25 cellular contexts compared by ENCODE assay signal in the genomic region with DNA sequence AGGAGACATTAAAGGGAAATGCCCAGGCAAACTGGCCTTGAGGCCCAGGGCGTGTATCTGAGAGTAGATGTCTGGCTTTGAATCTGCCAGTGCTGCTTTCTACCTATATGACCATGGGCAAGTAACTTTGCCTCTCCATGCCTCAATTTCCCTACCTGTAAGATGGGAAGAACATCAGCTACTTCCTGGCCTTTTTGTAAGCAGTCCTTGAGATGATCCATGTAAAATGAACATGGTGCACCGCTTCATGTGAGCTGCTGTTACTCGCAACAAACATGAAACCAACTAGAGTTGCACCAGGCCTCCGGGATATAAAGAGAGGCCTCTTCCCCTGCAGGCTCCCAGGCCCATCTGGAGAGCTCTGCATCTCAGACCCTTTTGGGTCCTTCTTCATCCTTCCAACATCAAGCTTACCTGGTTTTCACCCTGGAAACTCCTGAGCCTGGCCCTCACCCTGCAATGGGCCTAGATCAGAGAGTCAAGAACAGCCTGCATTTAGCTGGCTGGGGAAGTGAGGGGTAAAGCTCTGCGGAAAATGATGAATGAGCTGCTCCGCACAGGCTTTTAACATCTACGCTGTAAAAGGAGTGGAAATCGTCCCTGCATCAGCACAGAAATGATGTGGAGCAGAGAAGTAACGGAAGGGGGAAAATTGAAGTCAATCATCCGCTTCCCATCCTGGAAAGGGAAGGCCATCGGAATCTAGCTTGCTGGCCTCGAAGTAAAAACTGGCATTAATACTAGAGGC. TPM values are rescaled to one million over a fixed set of nuclear protein-coding genes. Genes with fewer than 3 reads are reported as not detected.
DNase-seq lines count a peak whose midpoint lies in the region; ATAC-seq and TF ChIP-seq lines count a peak whose summit lies in the region.
"Had no signal": no experiment of that assay in that cellular context is flagged by ENCODE, and none has a peak within 500 bp of the region (broad histone marks: within the 10 kb centered on the region; RNA-seq: fewer than 3 reads in every experiment).

No MANE protein-coding gene starts in this region.

- H2AFZ ChIP-seq in GM23338, result peak overlapping the region; percentile 80; the same call in 1 of the 2 replicates

- no peaks in the 10 kb centered on the region; the same call in 2 of the 3 replicates for H3K36me3 Mint-ChIP-seq in GM23338 (ENCODE audit: low read depth)
- no peaks in the 10 kb centered on the region for H3K36me3 Mint-ChIP-seq in brain
- H3K36me3 Mint-ChIP-seq: activated CD4-positive, alpha-beta memory T cell treated with anti-CD3 and anti-CD28 coated beads for 36 hours; activated naive CD4-positive, alpha-beta T cell treated with anti-CD3 and anti-CD28 coated beads, Interleukin-2, amount 50 U/mL, for 24 hours; CD8-positive, alpha-beta memory T cell had no signal

- no peak for ATAC-seq in GM23338
- no peak for ATAC-seq in HG03097 (IDR thresholded peaks at IDR 0.05; ENCODE audit: low FRiP score, unreplicated experiment)
- ATAC-seq: activated CD4-positive, CD25-positive, alpha-beta regulatory T cell treated with anti-CD3 and anti-CD28 coated beads, Interleukin-2, amount 50 U/mL, for 24 hours; T-cell had no signal

- H3K4me3 Mint-ChIP-seq in GM23338 (peak overlapping the region; percentile 54), brain (peak overlapping the region; percentile 5 to 69 (median 61))
- H3K4me3 Mint-ChIP-seq: activated CD4-positive, alpha-beta memory T cell treated with anti-CD3 and anti-CD28 coated beads for 36 hours; activated naive CD4-positive, alpha-beta T cell treated with anti-CD3 and anti-CD28 coated beads, Interleukin-2, amount 50 U/mL, for 24 hours; B cell; CD8-positive, alpha-beta memory T cell; naive B cell; T-cell had no signal

- no peak for TF ChIP-seq POLR2A in spleen (IDR thresholded peaks at IDR 0.05)

- H3K27me3 Mint-ChIP-seq in GM23338 (ENCODE audit: insufficient read depth, low read depth, poor library complexity) (peaks cover 32% of the 10 kb centered on the region), brain (peaks cover 66% of the 10 kb centered on the region)

- peaks cover 45% of the 10 kb centered on the region for H3K27me3 ChIP-seq in GM23338 (ENCODE audit: insufficient read depth)
- peaks cover 0 to 12% of the 10 kb centered on the region in 2 donors for H3K27me3 ChIP-seq in muscle layer of colon (ENCODE audit: control insufficient read depth in 1 of 2, insufficient read depth in 2 of 2, low read length in 2 of 2)
- peaks cover 3 to 46% (median 24%) of the 10 kb centered on the region in 7 donors for H3K27me3 ChIP-seq in spleen (replicated peaks in 1 of 7)
- H3K27me3 ChIP-seq: ovary had no signal

- TF ChIP-seq CTCF in GM23338 (conservative IDR thresholded peaks at IDR 0.05; ENCODE audit: low read depth in 2 of 2) (no peak), brain (conservative IDR thresholded peaks at IDR 0.05) (no peak), spleen (IDR thresholded peaks at IDR 0.05 in 8 of 11, conservative IDR thresholded peaks at IDR 0.05 in 3 of 11) (no peak), RWPE1 (conservative IDR thresholded peaks at IDR 0.05; ENCODE audit: low read depth) (no peak), GM13977 (IDR thresholded peaks at IDR 0.05; ENCODE audit: extremely low read depth, insufficient read depth, missing control alignments) (no peak)

- intact Hi-C loops in spleen (cut with DNase I; ENCODE audit: low total_unique reads), result no loop called here

- H3K27ac Mint-ChIP-seq in GM23338, result no peak overlapping the region
- no peak overlapping the region for H3K27ac Mint-ChIP-seq in brain
- H3K27ac Mint-ChIP-seq: activated CD4-positive, alpha-beta memory T cell treated with anti-CD3 and anti-CD28 coated beads for 36 hours; activated naive CD4-positive, alpha-beta T cell treated with anti-CD3 and anti-CD28 coated beads, Interleukin-2, amount 50 U/mL, for 24 hours; activated T-helper 2 cell treated with anti-CD3 and anti-CD28 coated beads, Interferon-gamma antibody, Interleukin-2, Interleukin-4, amounts not matched to agents 10 μg/mL and 5 μg/mL and 100 μg/mL, durations not matched to agents 14 hours and 24 hours and 36 hours; B cell; CD8-positive, alpha-beta memory T cell; naive B cell; T-cell had no signal

- H3K4me2 ChIP-seq in GM23338, result peak overlapping the region; percentile 97; the same call in 1 of the 2 replicates

- no peaks in the 10 kb centered on the region for H3K79me2 ChIP-seq in GM23338 (replicated peaks; ENCODE audit: insufficient read depth)

- H4K20me1 ChIP-seq in GM23338 (replicated peaks; ENCODE audit: insufficient read depth), result 0 out of 2 replicates have a peak, but pooled peaks cover 2% of the 10 kb centered on the region

- H3K9me3 Mint-ChIP-seq in GM23338, result no peaks in the 10 kb centered on the region
- peaks cover 0 to 3% (median 0%) of the 10 kb centered on the region in 5 experiments for H3K9me3 Mint-ChIP-seq in brain
- H3K9me3 Mint-ChIP-seq: activated CD4-positive, alpha-beta memory T cell treated with anti-CD3 and anti-CD28 coated beads for 36 hours; activated naive CD4-positive, alpha-beta T cell treated with anti-CD3 and anti-CD28 coated beads, Interleukin-2, amount 50 U/mL, for 24 hours; activated T-helper 2 cell treated with anti-CD3 and anti-CD28 coated beads, Interferon-gamma antibody, Interleukin-2, Interleukin-4, amounts not matched to agents 10 μg/mL and 5 μg/mL and 100 μg/mL, durations not matched to agents 14 hours and 24 hours and 36 hours; CD8-positive, alpha-beta memory T cell; naive B cell; T-cell had no signal

- H3F3A ChIP-seq in GM23338 (replicated peaks; ENCODE audit: low read depth), result peaks cover 10% of the 10 kb centered on the region; the same call in 1 of the 2 replicates

- no peak overlapping the region for H3K9ac ChIP-seq in muscle layer of colon (ENCODE audit: low read length)

- H3K9me3 ChIP-seq in muscle layer of colon (ENCODE audit: low read length) (no peaks in the 10 kb centered on the region), spleen (no peaks in the 10 kb centered on the region)
- H3K9me3 ChIP-seq: ovary, SJSA1 had no signal

- H3K9me2 ChIP-seq in GM23338 (ENCODE audit: insufficient read depth), result no peaks in the 10 kb centered on the region

- CTCF ChIA-PET in RWPE1 (lab: Yijun Ruan, JAX), result interaction anchor here (0.9 kb wide), 1 partner anchor 15 kb away, joined by 5 read pairs; no protein-coding TSS in a partner anchor

- H3K4me1 ChIP-seq in GM23338 (ENCODE audit: insufficient read depth) (0 out of 2 replicates have a peak, but pooled peaks cover 6% of the 10 kb centered on the region), muscle layer of colon (ENCODE audit: insufficient read depth, low read length) (peaks cover 9% of the 10 kb centered on the region), spleen (peaks cover 5 to 37% (median 23%) of the 10 kb centered on the region in 6 donors)

- DNase-seq in GM23338 (ENCODE audit: low spot score), result no peak
- no peak for DNase-seq in spleen
- DNase-seq in NCI-H524 (lab: John Stamatoyannopoulos, UW), result no peak
- no peak for DNase-seq in RWPE1 (ENCODE audit: low spot score)
- no peak for DNase-seq in GM13977 (ENCODE audit: low spot score)
- DNase-seq: activated CD4-positive, alpha-beta memory T cell treated with anti-CD3 and anti-CD28 coated beads for 36 hours; activated CD8-positive, alpha-beta memory T cell treated with anti-CD3 and anti-CD28 coated beads, Interleukin-2, amount 50 U/mL, for 48 hours; CD8-positive, alpha-beta memory T cell; cortex of kidney; DMS153; naive B cell; NCI-H1105; NCI-H187 treated with DMSO at 0.1 percent for 48 hours; NCI-H524 treated with DMSO at 0.1 percent for 48 hours; stimulated activated naive CD4-positive, alpha-beta T cell treated with Interleukin-2 at 50 U/mL for 16 hours; T-cell had no signal

- WGBS in spleen, 5 donors, result 86 to 96% (median 93%) methylated on average over 12 of the region's 12 CpGs

- H3K27ac ChIP-seq in GM23338 (ENCODE audit: low read depth) (no peak overlapping the region), muscle layer of colon (ENCODE audit: low read depth, low read length) (peak overlapping the region; percentile 94), spleen (peak overlapping the region in 5 of 8 donors; percentile 43 to 70 (median 62)), RWPE1 (no peak overlapping the region)
- H3K27ac ChIP-seq: SJSA1 had no signal

- peak overlapping the region; percentile 89; the same call in 1 of the 2 replicates for H3K4me3 ChIP-seq in GM23338
- peak overlapping the region in 1 of 2 donors; percentile 2 for H3K4me3 ChIP-seq in muscle layer of colon (ENCODE audit: low read depth in 1 of 2, low read length in 2 of 2)
- no peak overlapping the region for H3K4me3 ChIP-seq in spleen

- H3K36me3 ChIP-seq in GM23338 (ENCODE audit: insufficient read depth), result no peaks in the 10 kb centered on the region
- no peaks in the 10 kb centered on the region for H3K36me3 ChIP-seq in muscle layer of colon (ENCODE audit: insufficient read depth, low read length)
- H3K36me3 ChIP-seq in spleen, result no peaks in the 10 kb centered on the region
- H3K36me3 ChIP-seq: ovary, SJSA1 had no signal

- POLR2A ChIA-PET in RWPE1 (lab: Yijun Ruan, JAX; ENCODE audit: low non-redundant PET), result no interaction called here

- in situ Hi-C loops in GM13977 (cut with MboI; ENCODE audit: low pct_unique_long_range_greater_than_20kb, low sequenced_read_pairs, unreplicated experiment), result no loop called here

- H3K4me1 Mint-ChIP-seq in GM23338, result peaks cover 11% of the 10 kb centered on the region
- peaks cover 9% of the 10 kb centered on the region for H3K4me1 Mint-ChIP-seq in brain

TF ChIP-seq in GM23338, 12 proteins besides CTCF, POLR2A, EP300 and RAD21 (continues in another document):
- TF ChIP-seq JUNB (IDR thresholded peaks at IDR 0.05; ENCODE audit: unreplicated experiment) (no peak), STAT1 (IDR thresholded peaks at IDR 0.05; ENCODE audit: unreplicated experiment) (no peak), CREB1 (CRISPR knock-in tag; IDR thresholded peaks at IDR 0.05; ENCODE audit: low read depth) (no peak)

RNA-seq across cellular contexts. Expression of a gene that starts 2.3 kb away (rescaled TPM):
- 1.0 and 5.9 TPM in 2 replicates for total RNA-seq in GM23338 (2014; rRNA removed; shearing (Covaris generic))
- polyA plus RNA-seq in GM23338 (2016; fragmentation: Nextera tagmentation; extraction: Ambion mirVana) (0.71 and 1.6 TPM in 2 replicates), brain (ENCODE audit: insufficient read depth, low read depth, low replicate concordance) (9.7 TPM), spleen (10 to 100 TPM in 2 of 3 donors, 1 to 10 TPM in 1; 9.6 to 29.9 (median 23.3) TPM)
- total RNA-seq in spleen, result 100 to 1,000 TPM in 6 of 7 donors, 10 to 100 TPM in 1; 59.0 to 135 (median 114) TPM
- total RNA-seq: activated T-helper 2 cell treated with anti-CD3 and anti-CD28 coated beads, Interferon-gamma antibody, Interleukin-2, Interleukin-4, amounts not matched to agents 10 μg/mL and 5 μg/mL and 100 μg/mL, durations not matched to agents 14 hours and 24 hours and 36 hours; CD8-positive, alpha-beta memory T cell had no signal

RNA-seq across cellular contexts. Expression of a gene that starts 29.3 kb away (rescaled TPM):
- total RNA-seq in GM23338 (2014; rRNA removed; shearing (Covaris generic)), result 63.0 and 70.9 TPM in 2 replicates
- polyA plus RNA-seq in GM23338 (2016; fragmentation: Nextera tagmentation; extraction: Ambion mirVana) (50.2 and 60.2 TPM in 2 replicates), brain (ENCODE audit: insufficient read depth, low read depth, low replicate concordance) (20.1 TPM), spleen (10 to 100 TPM; 14.7 to 24.7 (median 19.9) TPM)
- total RNA-seq in spleen, result 10 to 100 TPM; 23.6 to 29.2 (median 27.1) TPM

Comparison
In these comparisons a context has a peak if more than half of its experiments do, and no peak if none do; other contexts are left out.
1. H3K27ac ChIP-seq: peak in muscle layer of colon (single experiment) and spleen (5 of 8); none in GM23338 (single experiment) and RWPE1 (single experiment).